Comparison of ENCODE assay signal across 26 cellular contexts in genomic region chr16:66129196-66129595, GRCh38.
"Had no signal": no experiment of that assay in that cellular context is flagged by ENCODE, and none has a peak within 500 bp of the region (broad histone marks: within the 10 kb centered on the region; RNA-seq: fewer than 3 reads in every experiment).

No MANE protein-coding gene starts in this region.

- H3K27ac ChIP-seq: ascending aorta, body of pancreas, VCaP had no signal

- DNase-seq: activated CD4-positive, alpha-beta T cell treated with anti-CD3 and anti-CD28 coated beads for 4 hours; activated CD8-positive, alpha-beta memory T cell treated with anti-CD3 and anti-CD28 coated beads, Interleukin-2, amount 50 U/mL, for 48 hours; activated CD8-positive, alpha-beta T cell treated with anti-CD3 and anti-CD28 coated beads for 36 hours; activated effector memory CD4-positive, alpha-beta T cell treated with anti-CD3 and anti-CD28 coated beads, Interleukin-2, amount 50 U/mL, for 16 hours; activated naive CD4-positive, alpha-beta T cell treated with Interleukin-2 at 50 U/mL for 16 hours; activated naive CD8-positive, alpha-beta T cell treated with anti-CD3 and anti-CD28 coated beads, Interleukin-2, amount 50 U/mL, for 24 hours; activated T-cell treated with anti-CD3 and anti-CD28 coated beads, Interleukin-2, amount 50 U/mL, for 24 hours; amniotic stem cell; body of pancreas; MG63; MV-4-11; NCI-H1092 treated with DMSO at 0.1 percent for 48 hours; NCI-H1436; NCI-H1694 treated with DMSO at 0.1 percent for 48 hours; NCI-H2029 treated with DMSO at 0.1 percent for 48 hours; NCI-H2171; NCI-H2227 treated with DMSO at 0.1 percent for 48 hours; NCI-H748 treated with DMSO at 0.1 percent for 48 hours; SK-N-SH; T-helper 1 cell had no signal

- H3K36me3 Mint-ChIP-seq: activated naive CD4-positive, alpha-beta T cell treated with anti-CD3 and anti-CD28 coated beads, Interleukin-2, amount 50 U/mL, for 72 hours had no signal

- H3K9me3 ChIP-seq: ascending aorta, body of pancreas, MG63, SK-N-SH had no signal

- H3K36me3 ChIP-seq: ascending aorta, MG63 had no signal

- H3K4me1 Mint-ChIP-seq: activated naive CD8-positive, alpha-beta T cell treated with anti-CD3 and anti-CD28 coated beads, Interleukin-2, amount 50 U/mL, for 24 hours; central memory CD8-positive, alpha-beta T cell had no signal

- H3K4me3 ChIP-seq: ascending aorta, body of pancreas, MG63 had no signal

- H3K27ac Mint-ChIP-seq: activated CD8-positive, alpha-beta T cell treated with anti-CD3 and anti-CD28 coated beads for 36 hours; activated naive CD4-positive, alpha-beta T cell treated with anti-CD3 and anti-CD28 coated beads, Interleukin-2, amount 50 U/mL, for 72 hours; activated naive CD8-positive, alpha-beta T cell treated with anti-CD3 and anti-CD28 coated beads, Interleukin-2, amount 50 U/mL, for 24 hours; activated T-cell treated with anti-CD3 and anti-CD28 coated beads, Interleukin-2, amount 50 U/mL, for 24 hours; activated T-helper 1 cell treated with anti-CD3 and anti-CD28 coated beads, Interleukin-12 subunit alpha, Interleukin-12 subunit beta, Interleukin-2, Interleukin-4 antibody, amounts not matched to agents 30 ng/mL and 10 ng/mL and 1 ng/mL, durations not matched to agents 14 hours and 24 hours and 36 hours had no signal

- H3K4me1 ChIP-seq: ascending aorta, body of pancreas had no signal

- ATAC-seq: activated CD8-positive, alpha-beta T cell treated with anti-CD3 and anti-CD28 coated beads for 36 hours; activated naive CD4-positive, alpha-beta T cell treated with anti-CD3 and anti-CD28 coated beads, Interleukin-2, amount 50 U/mL, for 72 hours; activated naive CD8-positive, alpha-beta T cell treated with anti-CD3 and anti-CD28 coated beads, Interleukin-2, amount 50 U/mL, for 24 hours; body of pancreas; Right ventricle myocardium inferior had no signal

- H3K27me3 ChIP-seq: ascending aorta, body of pancreas, MG63 had no signal

- H3K9me3 Mint-ChIP-seq: activated CD8-positive, alpha-beta T cell treated with anti-CD3 and anti-CD28 coated beads for 36 hours; activated naive CD4-positive, alpha-beta T cell treated with anti-CD3 and anti-CD28 coated beads, Interleukin-2, amount 50 U/mL, for 72 hours; activated naive CD8-positive, alpha-beta T cell treated with anti-CD3 and anti-CD28 coated beads, Interleukin-2, amount 50 U/mL, for 24 hours; activated T-cell treated with anti-CD3 and anti-CD28 coated beads, Interleukin-2, amount 50 U/mL, for 24 hours; activated T-helper 1 cell treated with anti-CD3 and anti-CD28 coated beads, Interleukin-12 subunit alpha, Interleukin-12 subunit beta, Interleukin-2, Interleukin-4 antibody, amounts not matched to agents 30 ng/mL and 10 ng/mL and 1 ng/mL, durations not matched to agents 14 hours and 24 hours and 36 hours; central memory CD8-positive, alpha-beta T cell had no signal

- H3K4me3 Mint-ChIP-seq: activated CD8-positive, alpha-beta T cell treated with anti-CD3 and anti-CD28 coated beads for 36 hours; activated naive CD8-positive, alpha-beta T cell treated with anti-CD3 and anti-CD28 coated beads, Interleukin-2, amount 50 U/mL, for 24 hours; activated T-cell treated with anti-CD3 and anti-CD28 coated beads, Interleukin-2, amount 50 U/mL, for 24 hours; activated T-helper 1 cell treated with anti-CD3 and anti-CD28 coated beads, Interleukin-12 subunit alpha, Interleukin-12 subunit beta, Interleukin-2, Interleukin-4 antibody, amounts not matched to agents 30 ng/mL and 10 ng/mL and 1 ng/mL, durations not matched to agents 14 hours and 24 hours and 36 hours; central memory CD8-positive, alpha-beta T cell had no signal
